25 cellular contexts compared by ENCODE assay signal in genomic region chr11:2870955-2871720, GRCh38. TPM values are rescaled to one million over a fixed set of nuclear protein-coding genes. Genes with fewer than 3 reads are reported as not detected.
DNase-seq lines count a peak whose midpoint lies in the region; ATAC-seq and TF ChIP-seq lines count a peak whose summit lies in the region.
"Had no signal": no experiment of that assay in that cellular context is flagged by ENCODE, and none has a peak within 500 bp of the region (broad histone marks: within the 10 kb centered on the region; RNA-seq: fewer than 3 reads in every experiment).

No MANE protein-coding gene starts in this region.

- no peaks in the 10 kb centered on the region for H4K20me1 ChIP-seq in BLaER1 treated with 17β-estradiol and CSF1 and Interleukin-3, amounts not matched to agents 10 nM and 100 nM
- H4K20me1 ChIP-seq in neural progenitor cell (ENCODE audit: low read depth) = no peaks in the 10 kb centered on the region

- H3F3A ChIP-seq in neural progenitor cell (ENCODE audit: low read depth) = peaks cover 47% of the 10 kb centered on the region

- H3K27me3 Mint-ChIP-seq in WTC11 (ENCODE audit: low read depth) (peaks cover 90% of the 10 kb centered on the region), neural progenitor cell (ENCODE audit: insufficient read depth, low read depth) (peaks cover 29% of the 10 kb centered on the region)

- no peak for TF ChIP-seq POLR2A in gastroesophageal sphincter (IDR thresholded peaks at IDR 0.05)

- H3K36me3 Mint-ChIP-seq in WTC11 = peaks cover 6% of the 10 kb centered on the region; the same call in 1 of the 2 replicates
- no peaks in the 10 kb centered on the region for H3K36me3 Mint-ChIP-seq in neural progenitor cell

- H3K4me3 Mint-ChIP-seq in WTC11 (no peak overlapping the region), neural progenitor cell (peak overlapping the region; percentile 12)
- H3K4me3 Mint-ChIP-seq: T-helper 1 cell treated with Interleukin-12 subunit alpha and Interleukin-12 subunit beta and Interleukin-4 antibody, amounts not matched to agents 30 μg/mL and 1 μg/mL, for 36 hours had no signal

- peaks cover 20% of the 10 kb centered on the region for H3K9me3 Mint-ChIP-seq in WTC11
- H3K9me3 Mint-ChIP-seq in neural progenitor cell = peaks cover 10% of the 10 kb centered on the region
- H3K9me3 Mint-ChIP-seq: activated naive CD4-positive, alpha-beta T cell treated with anti-CD3 and anti-CD28 coated beads, Interleukin-2, amount 50 U/mL, for 72 hours; T-helper 1 cell treated with Interleukin-12 subunit alpha and Interleukin-12 subunit beta and Interleukin-4 antibody, amounts not matched to agents 30 μg/mL and 1 μg/mL, for 36 hours had no signal

- ATAC-seq in WTC11 (peak; percentile 64), GM21825 (IDR thresholded peaks at IDR 0.05; ENCODE audit: unreplicated experiment) (no peak), gastroesophageal sphincter (no peak)
- ATAC-seq: activated naive CD4-positive, alpha-beta T cell treated with anti-CD3 and anti-CD28 coated beads, Interleukin-2, amount 50 U/mL, for 72 hours; left lobe of liver had no signal

- H3K4me1 Mint-ChIP-seq in WTC11 (peaks cover 34% of the 10 kb centered on the region), neural progenitor cell (peaks cover 38% of the 10 kb centered on the region)

- no peak for TF ChIP-seq CTCF in HEK293 (tag by site-specific recombination; IDR thresholded peaks at IDR 0.05)
- TF ChIP-seq CTCF in WTC11 (IDR thresholded peaks at IDR 0.05) = no peak
- no peak for TF ChIP-seq CTCF in neural progenitor cell (IDR thresholded peaks at IDR 0.05)
- TF ChIP-seq CTCF in gastroesophageal sphincter (IDR thresholded peaks at IDR 0.05) = no peak

- CTCF ChIA-PET in HEK293 (lab: Yijun Ruan, JAX) = no interaction called here
- CTCF ChIA-PET in WTC11 (lab: Charles Lee) = interaction anchor here (0.6 to 1.2 kb wide), 3 partner anchors 17 to 338 kb away, joined by 3 to 5 read pairs (median 3); no protein-coding TSS in a partner anchor

- H3K36me3 ChIP-seq in BLaER1 treated with 17β-estradiol and CSF1 and Interleukin-3, amounts not matched to agents 10 nM and 100 nM = peaks cover 0 to 12% (median 0%) of the 10 kb centered on the region in 11 experiments; a peak in 2 of 22 replicates
- no peaks in the 10 kb centered on the region for H3K36me3 ChIP-seq in HEK293 (ENCODE audit: control insufficient read depth in 2 of 2, insufficient read depth in 1 of 2, low read length in 2 of 2)
- no peaks in the 10 kb centered on the region for H3K36me3 ChIP-seq in neural progenitor cell
- peaks cover 0 to 10% of the 10 kb centered on the region in 2 donors for H3K36me3 ChIP-seq in gastroesophageal sphincter
- H3K36me3 ChIP-seq: esophagus squamous epithelium, SJCRH30 had no signal

- DNase-seq in WTC11 (ENCODE audit: low spot score) (peak; percentile 40), neural progenitor cell (ENCODE audit: low spot score) (no peak), caudate nucleus (lab: John Stamatoyannopoulos, UW) (no peak)
- DNase-seq: activated CD4-positive, alpha-beta T cell treated with anti-CD3 and anti-CD28 coated beads for 4 hours; activated T-cell treated with anti-CD3 and anti-CD28 coated beads for 4 hours; cortex of kidney; esophagus squamous epithelium; mesenchymal stem cell; NCI-H1105; NCI-H1930; NCI-H2227 treated with DMSO at 0.1 percent for 48 hours; occipital lobe; SJCRH30; small intestine; stimulated activated CD8-positive, alpha-beta memory T cell treated with anti-CD3 and anti-CD28 coated beads, Interleukin-4, amount 100 ng/mL, for 48 hours; trophoblast cell had no signal

- no peak overlapping the region; a peak in 1 of 22 replicates for H3K27ac ChIP-seq in BLaER1 treated with 17β-estradiol and CSF1 and Interleukin-3, amounts not matched to agents 10 nM and 100 nM
- no peak overlapping the region for H3K27ac ChIP-seq in HEK293 (ENCODE audit: extremely low read depth, low read depth, low read length)
- no peak overlapping the region for H3K27ac ChIP-seq in neural progenitor cell
- no peak overlapping the region for H3K27ac ChIP-seq in caudate nucleus (ENCODE audit: low read depth, low read length)
- H3K27ac ChIP-seq in gastroesophageal sphincter = no peak overlapping the region
- H3K27ac ChIP-seq: esophagus squamous epithelium, hepatocyte, SJCRH30 had no signal

- H2AFZ ChIP-seq in neural progenitor cell (replicated peaks) = no peak overlapping the region
- H2AFZ ChIP-seq: hepatocyte had no signal

- 50 to 80% methylated on average over 8 to 9 of the region's 24 CpGs for WGBS in gastroesophageal sphincter (ENCODE audit: low coverage in 1 of 2), 2 donors

- H3K79me2 ChIP-seq in neural progenitor cell (ENCODE audit: low read depth) = no peaks in the 10 kb centered on the region
- H3K79me2 ChIP-seq: hepatocyte had no signal

- no peak for TF ChIP-seq EP300 in gastroesophageal sphincter (IDR thresholded peaks at IDR 0.05)

- H3K27me3 ChIP-seq in BLaER1 treated with 17β-estradiol and CSF1 and Interleukin-3, amounts not matched to agents 10 nM and 100 nM = peaks cover 19 to 41% (median 32%) of the 10 kb centered on the region in 11 experiments
- H3K27me3 ChIP-seq in neural progenitor cell = peaks cover 41% of the 10 kb centered on the region
- peaks cover 65% of the 10 kb centered on the region for H3K27me3 ChIP-seq in gastroesophageal sphincter
- H3K27me3 ChIP-seq: SJCRH30 had no signal

- H3K4me2 ChIP-seq in BLaER1 treated with 17β-estradiol and CSF1 and Interleukin-3, amounts not matched to agents 10 nM and 100 nM = peak overlapping the region; percentile 58 to 85 (median 78)
- H3K4me2 ChIP-seq in neural progenitor cell = no peak overlapping the region
- H3K4me2 ChIP-seq: hepatocyte had no signal

- peaks cover 10 to 23% (median 19%) of the 10 kb centered on the region in 11 experiments for H3K9me3 ChIP-seq in BLaER1 treated with 17β-estradiol and CSF1 and Interleukin-3, amounts not matched to agents 10 nM and 100 nM (replicated peaks in 1 of 11)
- H3K9me3 ChIP-seq in HEK293 (ENCODE audit: control insufficient read depth, insufficient read depth, low read depth, low read length) (no peaks in the 10 kb centered on the region), neural progenitor cell (ENCODE audit: low read depth) (no peaks in the 10 kb centered on the region), gastroesophageal sphincter (peaks cover 0 to 11% (median 0%) of the 10 kb centered on the region in 3 donors)
- H3K9me3 ChIP-seq: esophagus squamous epithelium, SJCRH30 had no signal

- peaks cover 18 to 38% (median 33%) of the 10 kb centered on the region in 10 experiments for H3K4me1 ChIP-seq in BLaER1 treated with 17β-estradiol and CSF1 and Interleukin-3, amounts not matched to agents 10 nM and 100 nM
- H3K4me1 ChIP-seq in HEK293 (ENCODE audit: control insufficient read depth, insufficient read depth, low read length) = no peaks in the 10 kb centered on the region
- peaks cover 39% of the 10 kb centered on the region for H3K4me1 ChIP-seq in neural progenitor cell
- H3K4me1 ChIP-seq in gastroesophageal sphincter = no peaks in the 10 kb centered on the region
- H3K4me1 ChIP-seq: SJCRH30 had no signal

- POLR2A ChIA-PET in HEK293 (lab: Yijun Ruan, JAX) = no interaction called here
- POLR2A ChIA-PET in WTC11 (lab: Charles Lee) = interaction anchor here (1.0 kb wide), 1 partner anchor 9 kb away, joined by 3 read pairs; no protein-coding TSS in a partner anchor

- H3K27ac Mint-ChIP-seq in WTC11 (no peak overlapping the region), neural progenitor cell (no peak overlapping the region)
- H3K27ac Mint-ChIP-seq: activated naive CD4-positive, alpha-beta T cell treated with anti-CD3 and anti-CD28 coated beads, Interleukin-2, amount 50 U/mL, for 72 hours; T-helper 1 cell treated with Interleukin-12 subunit alpha and Interleukin-12 subunit beta and Interleukin-4 antibody, amounts not matched to agents 30 μg/mL and 1 μg/mL, for 36 hours had no signal

- 0 out of 22 replicates have a peak overlapping the region, but pooled peaks of 1 of the 11 experiments have one; percentile 21 for H3K9ac ChIP-seq in BLaER1 treated with 17β-estradiol and CSF1 and Interleukin-3, amounts not matched to agents 10 nM and 100 nM
- no peak overlapping the region for H3K9ac ChIP-seq in neural progenitor cell

- H3K4me3 ChIP-seq in BLaER1 treated with 17β-estradiol and CSF1 and Interleukin-3, amounts not matched to agents 10 nM and 100 nM = no peak overlapping the region
- H3K4me3 ChIP-seq in HEK293 (ENCODE audit: low read depth, low read length) = no peak overlapping the region
- no peak overlapping the region for H3K4me3 ChIP-seq in neural progenitor cell
- no peak overlapping the region for H3K4me3 ChIP-seq in gastroesophageal sphincter
- H3K4me3 ChIP-seq: esophagus squamous epithelium, hepatocyte, SJCRH30 had no signal

TF ChIP-seq in HEK293, 187 proteins besides CTCF, POLR2A, EP300 and RAD21:
- TF ChIP-seq ZIC2 (tag by site-specific recombination; IDR thresholded peaks at IDR 0.05) (peak; percentile 51), KLF1 (tag by site-specific recombination; IDR thresholded peaks at IDR 0.05) (no peak)
TF ChIP-seq in HEK293: peak in this region for 1.

TF ChIP-seq in WTC11, 78 proteins besides CTCF, POLR2A, EP300 and RAD21 (continues in another document):
- TF ChIP-seq MAX (CRISPR knock-in tag; IDR thresholded peaks at IDR 0.05) (0 out of 2 replicates have a peak, but pooled peaks have one; percentile 17), ATF6 (CRISPR knock-in tag; IDR thresholded peaks at IDR 0.05) (no peak)

RNA-seq across cellular contexts. Expression of gene CDKN1C, which starts 14.4 kb away (rescaled TPM):
- 25.0 to 35.0 TPM (median 32.4 TPM) in 3 replicates for total RNA-seq in WTC11 (2021)
- 47.8 and 49.3 TPM in 2 replicates for total RNA-seq in neural progenitor cell (ENCODE audit: low replicate concordance)
- total RNA-seq in gastroesophageal sphincter = 100 to 1,000 TPM in 2 of 4 donors, 10 to 100 TPM in 2; 87.0 to 201 (median 121) TPM
- total RNA-seq: SJCRH30 had no signal

RNA-seq across cellular contexts. Expression of gene PHLDA2, which starts 58.1 kb away (rescaled TPM):
- total RNA-seq in WTC11 (2021) (9.4 to 11.0 TPM (median 9.6 TPM) in 3 replicates), neural progenitor cell (ENCODE audit: low replicate concordance) (not detected in 2 replicates), gastroesophageal sphincter (1 to 10 TPM in 2 of 4 donors, under 1 TPM in 1, not detected in 1; 0.82 to 5.0 (median 1.9) TPM)
- total RNA-seq: frontal cortex, occipital lobe, SJCRH30 had no signal
